ENCODE assay signal across 1 cellular context in the genomic region with DNA sequence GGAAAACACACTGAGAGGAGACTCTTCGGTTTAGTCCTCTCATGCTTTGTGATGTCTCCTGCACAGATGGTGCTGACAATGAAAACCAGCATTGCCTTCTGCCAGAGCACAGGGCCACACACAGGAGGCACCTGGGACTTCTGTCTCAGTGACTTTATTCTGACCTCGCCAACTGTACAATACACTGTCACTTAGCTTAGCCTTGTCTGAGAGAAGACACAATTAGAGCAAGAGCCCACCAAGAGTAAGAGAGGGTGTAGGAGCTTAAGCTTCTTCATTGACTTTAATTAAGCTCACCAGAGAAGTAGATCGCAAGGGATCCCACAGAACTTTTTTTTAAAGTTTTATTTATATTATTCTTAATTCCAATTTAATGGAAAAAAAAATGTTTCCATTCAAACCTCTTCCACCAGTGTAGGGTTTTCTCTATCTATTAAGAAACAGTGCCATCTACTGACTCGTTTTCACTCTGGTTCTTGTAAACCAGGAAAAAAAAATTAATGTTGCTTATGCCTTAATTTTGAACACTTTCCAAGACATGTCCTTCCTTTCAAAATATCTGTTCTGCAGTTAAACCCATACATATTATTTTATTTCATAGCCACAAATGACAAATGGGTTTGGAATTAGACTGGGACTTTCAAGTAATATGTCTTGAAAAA.
A peak's percentile ranks its signal among the peaks of the same experiment; 100 is the strongest.
TF ChIP-seq lines count a peak whose summit lies in the region.

No MANE protein-coding gene starts in this region.

TF ChIP-seq in neural cell, 6 proteins besides CTCF, POLR2A, EP300 and RAD21:
- TF ChIP-seq, protein P1, sequence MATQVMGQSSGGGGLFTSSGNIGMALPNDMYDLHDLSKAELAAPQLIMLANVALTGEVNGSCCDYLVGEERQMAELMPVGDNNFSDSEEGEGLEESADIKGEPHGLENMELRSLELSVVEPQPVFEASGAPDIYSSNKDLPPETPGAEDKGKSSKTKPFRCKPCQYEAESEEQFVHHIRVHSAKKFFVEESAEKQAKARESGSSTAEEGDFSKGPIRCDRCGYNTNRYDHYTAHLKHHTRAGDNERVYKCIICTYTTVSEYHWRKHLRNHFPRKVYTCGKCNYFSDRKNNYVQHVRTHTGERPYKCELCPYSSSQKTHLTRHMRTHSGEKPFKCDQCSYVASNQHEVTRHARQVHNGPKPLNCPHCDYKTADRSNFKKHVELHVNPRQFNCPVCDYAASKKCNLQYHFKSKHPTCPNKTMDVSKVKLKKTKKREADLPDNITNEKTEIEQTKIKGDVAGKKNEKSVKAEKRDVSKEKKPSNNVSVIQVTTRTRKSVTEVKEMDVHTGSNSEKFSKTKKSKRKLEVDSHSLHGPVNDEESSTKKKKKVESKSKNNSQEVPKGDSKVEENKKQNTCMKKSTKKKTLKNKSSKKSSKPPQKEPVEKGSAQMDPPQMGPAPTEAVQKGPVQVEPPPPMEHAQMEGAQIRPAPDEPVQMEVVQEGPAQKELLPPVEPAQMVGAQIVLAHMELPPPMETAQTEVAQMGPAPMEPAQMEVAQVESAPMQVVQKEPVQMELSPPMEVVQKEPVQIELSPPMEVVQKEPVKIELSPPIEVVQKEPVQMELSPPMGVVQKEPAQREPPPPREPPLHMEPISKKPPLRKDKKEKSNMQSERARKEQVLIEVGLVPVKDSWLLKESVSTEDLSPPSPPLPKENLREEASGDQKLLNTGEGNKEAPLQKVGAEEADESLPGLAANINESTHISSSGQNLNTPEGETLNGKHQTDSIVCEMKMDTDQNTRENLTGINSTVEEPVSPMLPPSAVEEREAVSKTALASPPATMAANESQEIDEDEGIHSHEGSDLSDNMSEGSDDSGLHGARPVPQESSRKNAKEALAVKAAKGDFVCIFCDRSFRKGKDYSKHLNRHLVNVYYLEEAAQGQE (IDR thresholded peaks at IDR 0.05; ENCODE audit: borderline replicate concordance): no peak
- TF ChIP-seq MXI1 (conservative IDR thresholded peaks at IDR 0.05; ENCODE audit: poor library complexity, severe bottlenecking) (no peak), POLR2AphosphoS5 (IDR thresholded peaks at IDR 0.05) (no peak), SMC3 (conservative IDR thresholded peaks at IDR 0.05; ENCODE audit: poor library complexity) (peak; percentile 79)
